22 cellular contexts compared by ENCODE assay signal in genomic region chr3:13868844-13869724, GRCh38. TPM values are rescaled to one million over a fixed set of nuclear protein-coding genes. Genes with fewer than 3 reads are reported as not detected.
"Had no signal": no experiment of that assay in that cellular context is flagged by ENCODE, and none has a peak within 500 bp of the region (broad histone marks: within the 10 kb centered on the region; RNA-seq: fewer than 3 reads in every experiment).

No MANE protein-coding gene starts in this region.

- ATAC-seq: esophagus mucosa; gastrocnemius medialis; left lobe of liver; SK-N-SH treated with all-trans-retinoic acid at 6 μM for 48 hours; stimulated activated naive CD8-positive, alpha-beta T cell treated with anti-CD3 and anti-CD28 coated beads, Interleukin-15, Interleukin-2, amounts not matched to agents 100 U/mL and 50 U/mL, for 24 hours had no signal

- H3K4me1 Mint-ChIP-seq: activated B cell treated with CpG ODN at 0.5 μM for 24 hours had no signal

- H3K27ac Mint-ChIP-seq: activated B cell treated with CpG ODN at 0.5 μM for 24 hours had no signal

- DNase-seq: activated B cell treated with CpG ODN at 0.5 μM for 24 hours; activated CD4-positive, alpha-beta T cell treated with anti-CD3 and anti-CD28 coated beads, Interleukin-2, amount 50 U/mL, for 48 hours; activated gamma-delta T cell treated with Interleukin-2 at 50 U/mL for 16 hours; activated T-cell treated with anti-CD3 and anti-CD28 coated beads, Interleukin-2, amount 50 U/mL, for 24 hours; brain microvascular endothelial cell; central memory CD4-positive, alpha-beta T cell; colonic mucosa; gastrocnemius medialis; head of caudate nucleus; occipital lobe; retina; SIG-M5; stimulated activated CD4-positive, alpha-beta T cell treated with anti-CD3 and anti-CD28 coated beads, Interleukin-12 subunit alpha, Interleukin-12 subunit beta, amount 100 ng/mL, for 4 hours; stimulated activated CD4-positive, alpha-beta T cell treated with anti-CD3 and anti-CD28 coated beads, Interleukin-1b, Interleukin-23, amount 100 ng/mL, for 48 hours; stimulated activated naive CD8-positive, alpha-beta T cell treated with anti-CD3 and anti-CD28 coated beads, Interleukin-15, Interleukin-2, amounts not matched to agents 100 U/mL and 50 U/mL, for 24 hours; substantia nigra; tibial artery had no signal

- H3K27me3 Mint-ChIP-seq: activated T-cell treated with anti-CD3 and anti-CD28 coated beads, Interleukin-2, amount 50 U/mL, for 24 hours had no signal

- H3K4me3 Mint-ChIP-seq: activated B cell treated with CpG ODN at 0.5 μM for 24 hours; activated T-cell treated with anti-CD3 and anti-CD28 coated beads, Interleukin-2, amount 50 U/mL, for 24 hours had no signal

RNA-seq across cellular contexts. Expression of gene WNT7A, which starts 10.8 kb away (rescaled TPM):
- total RNA-seq: activated B cell treated with CpG ODN at 0.5 μM for 24 hours, aorta, colonic mucosa, gastrocnemius medialis, left lobe of liver, urinary bladder had no signal
- polyA plus RNA-seq: aorta had no signal
